11 cellular contexts compared by ENCODE assay signal in genomic region chr1:22731924-22732522, GRCh38. TPM values are rescaled to one million over a fixed set of nuclear protein-coding genes. Genes with fewer than 3 reads are reported as not detected.
DNase-seq lines count a peak whose midpoint lies in the region; ATAC-seq, FAIRE-seq and TF ChIP-seq lines count a peak whose summit lies in the region.
"Had no signal": no experiment of that assay in that cellular context is flagged by ENCODE, and none has a peak within 500 bp of the region (broad histone marks: within the 10 kb centered on the region; RNA-seq: fewer than 3 reads in every experiment).

No MANE protein-coding gene starts in this region.

- H3K27ac ChIP-seq in OCI-LY1 (ENCODE audit: low read depth, low read length, poor library complexity, severe bottlenecking) = no peak overlapping the region
- H3K27ac ChIP-seq in small intestine (ENCODE audit: low read depth in 1 of 2, low read length in 1 of 2) = no peak overlapping the region

- H3K4me3 Mint-ChIP-seq in activated T-cell treated with anti-CD3 and anti-CD28 coated beads, Interleukin-2, amount 50 U/mL, for 72 hours = no peak overlapping the region

- peaks cover 6% of the 10 kb centered on the region for H3K27me3 Mint-ChIP-seq in activated T-cell treated with anti-CD3 and anti-CD28 coated beads, Interleukin-2, amount 50 U/mL, for 72 hours (ENCODE audit: low read depth)

- no peak overlapping the region for H3K27ac Mint-ChIP-seq in activated T-cell treated with anti-CD3 and anti-CD28 coated beads, Interleukin-2, amount 50 U/mL, for 72 hours

- no peak for ATAC-seq in activated T-cell treated with anti-CD3 and anti-CD28 coated beads, Interleukin-2, amount 50 U/mL, for 72 hours (replicated peaks in 1 of 2)
- no peak for ATAC-seq in GM18867 (IDR thresholded peaks at IDR 0.05; ENCODE audit: unreplicated experiment)
- no peak for ATAC-seq in GM18873 (IDR thresholded peaks at IDR 0.05; ENCODE audit: low FRiP score, unreplicated experiment)

- no peaks in the 10 kb centered on the region for H3K79me2 ChIP-seq in OCI-LY1 (ENCODE audit: insufficient read depth, low read length)

- no peak overlapping the region for H3K4me2 ChIP-seq in OCI-LY1 (ENCODE audit: low read length)

- H3K4me3 ChIP-seq in OCI-LY1 (ENCODE audit: low read depth, low read length, poor library complexity, severe bottlenecking) (no peak overlapping the region), small intestine (ENCODE audit: low read depth in 1 of 2, low read length in 2 of 2) (no peak overlapping the region)

- peak; percentile 39; the same call in 1 of the 2 replicates for TF ChIP-seq CTCF in OCI-LY1 (IDR thresholded peaks at IDR 0.05; ENCODE audit: low read length)

- H3K9me3 ChIP-seq in OCI-LY1 (ENCODE audit: low read length) (no peaks in the 10 kb centered on the region), small intestine (ENCODE audit: control insufficient read depth, low read depth) (no peaks in the 10 kb centered on the region)

- peak; percentile 49 for DNase-seq in DMS53 (lab: John Stamatoyannopoulos, UW)
- no peak for DNase-seq in DMS53 treated with DMSO at 0.1 percent for 48 hours (lab: John Stamatoyannopoulos, UW; ENCODE audit: unreplicated experiment)
- DNase-seq in fibroblast of gingiva (ENCODE audit: low read depth) = peak; percentile 15
- DNase-seq in small intestine = peak; percentile 37
- DNase-seq in activated T-cell treated with anti-CD3 and anti-CD28 coated beads, Interleukin-2, amount 50 U/mL, for 72 hours = no peak
- DNase-seq: activated CD4-positive, alpha-beta T cell treated with anti-CD3 and anti-CD28 coated beads, Interleukin-2, amount 50 U/mL, for 48 hours had no signal

- H3F3A ChIP-seq in OCI-LY1 (ENCODE audit: insufficient read depth, low read length) = no peaks in the 10 kb centered on the region

- no peak overlapping the region for H3K9ac ChIP-seq in OCI-LY1 (ENCODE audit: low read length)

- no peak overlapping the region for H2AFZ ChIP-seq in OCI-LY1 (ENCODE audit: low read length)

- H3K4me1 ChIP-seq in OCI-LY1 (ENCODE audit: insufficient read depth, low read length, severe bottlenecking) (no peaks in the 10 kb centered on the region), small intestine (ENCODE audit: control insufficient read depth in 2 of 2, insufficient read depth in 1 of 2, low read depth in 1 of 2, low read length in 1 of 2) (no peaks in the 10 kb centered on the region)

- no peaks in the 10 kb centered on the region for H3K9me3 Mint-ChIP-seq in activated T-cell treated with anti-CD3 and anti-CD28 coated beads, Interleukin-2, amount 50 U/mL, for 72 hours

- H4K20me1 ChIP-seq in OCI-LY1 (ENCODE audit: insufficient read depth, low read length) = no peaks in the 10 kb centered on the region

- H3K4me1 Mint-ChIP-seq in activated T-cell treated with anti-CD3 and anti-CD28 coated beads, Interleukin-2, amount 50 U/mL, for 72 hours (ENCODE audit: low read depth) = no peaks in the 10 kb centered on the region

- FAIRE-seq in small intestine (lab: Jason Lieb, UNC) = no peak
- FAIRE-seq: A204.1, GM12892 had no signal

- H3K36me3 ChIP-seq in OCI-LY1 (ENCODE audit: insufficient read depth, low read length) (no peaks in the 10 kb centered on the region), small intestine (ENCODE audit: control insufficient read depth in 2 of 2, insufficient read depth in 2 of 2, low read length in 2 of 2) (no peaks in the 10 kb centered on the region)

- no peaks in the 10 kb centered on the region for H3K9me2 ChIP-seq in OCI-LY1 (ENCODE audit: low read depth, low read length)

- 72 to 82% (median 73%) methylated on average over 6 of the region's 6 CpGs for WGBS in small intestine, 3 donors

- no peaks in the 10 kb centered on the region for H3K36me3 Mint-ChIP-seq in activated T-cell treated with anti-CD3 and anti-CD28 coated beads, Interleukin-2, amount 50 U/mL, for 72 hours (ENCODE audit: insufficient read depth in 2 of 2)

- H3K27me3 ChIP-seq in OCI-LY1 (ENCODE audit: insufficient read depth, low read length) (no peaks in the 10 kb centered on the region), small intestine (ENCODE audit: control insufficient read depth in 2 of 2, insufficient read depth in 2 of 2, low read length in 2 of 2) (no peaks in the 10 kb centered on the region)

RNA-seq across cellular contexts. Expression of gene EPHB2, which starts 21.4 kb away (rescaled TPM):
- polyA plus RNA-seq in small intestine = 10 to 100 TPM in 1 of 3 donors, 1 to 10 TPM in 2; 1.1 to 52.5 (median 1.1) TPM
- total RNA-seq in activated T-cell treated with anti-CD3 and anti-CD28 coated beads, Interleukin-2, amount 50 U/mL, for 72 hours = under 1 TPM in 1 of 2 donors, not detected in 1; 0.22 TPM

Comparison
In these comparisons a context has a peak if more than half of its experiments do, and no peak if none do; other contexts are left out.
1. DNase-seq: peak in DMS53 (single experiment), fibroblast of gingiva (single experiment) and small intestine (single experiment); none in DMS53 treated with DMSO at 0.1 percent for 48 hours (single experiment) and activated T-cell treated with anti-CD3 and anti-CD28 coated beads, Interleukin-2, amount 50 U/mL, for 72 hours (0 of 2).